1 cellular context compared by ENCODE assay signal in genomic region chr2:25877431-25878360, GRCh38.
TF ChIP-seq lines count a peak whose summit lies in the region.

No MANE protein-coding gene starts in this region.

TF ChIP-seq in HepG2, 621 proteins besides CTCF, POLR2A, EP300 and RAD21 (continued from another document and continues in another):
- TF ChIP-seq PHF5A (CRISPR knock-in tag; IDR thresholded peaks at IDR 0.05; ENCODE audit: low read depth, unreplicated experiment) (no peak), SP5 (CRISPR knock-in tag; IDR thresholded peaks at IDR 0.05; ENCODE audit: borderline replicate concordance, low read depth) (no peak), KDM4B (CRISPR knock-in tag; IDR thresholded peaks at IDR 0.05) (no peak), ZNF770 (CRISPR knock-in tag; IDR thresholded peaks at IDR 0.05) (no peak; the same call in 1 of the 2 replicates), ZNF230 (CRISPR knock-in tag; IDR thresholded peaks at IDR 0.05) (peak; percentile 72; the same call in 1 of the 2 replicates), ZNF557 (CRISPR knock-in tag; IDR thresholded peaks at IDR 0.05) (no peak), ELK4 (CRISPR knock-in tag; IDR thresholded peaks at IDR 0.05; ENCODE audit: borderline replicate concordance) (no peak), NCOR1 (IDR thresholded peaks at IDR 0.05; ENCODE audit: borderline replicate concordance, low read length) (no peak; the same call in 1 of the 2 replicates), ZNF430 (CRISPR knock-in tag; IDR thresholded peaks at IDR 0.05) (peak; percentile 76; the same call in 1 of the 2 replicates), ZNF781 (CRISPR knock-in tag; IDR thresholded peaks at IDR 0.05; ENCODE audit: borderline replicate concordance, not compliant biosample characterization) (peak; percentile 24), PRDM10 (CRISPR knock-in tag; IDR thresholded peaks at IDR 0.05; ENCODE audit: low read depth) (peak; percentile 53; the same call in 1 of the 2 replicates), DZIP1 (CRISPR knock-in tag; IDR thresholded peaks at IDR 0.05) (no peak), ZNF546 (CRISPR knock-in tag; conservative IDR thresholded peaks at IDR 0.05) (no peak), ELF1 (CRISPR knock-in tag; IDR thresholded peaks at IDR 0.05) (peak; percentile 73), FOXA1 (IDR thresholded peaks at IDR 0.05) (no peak; the same call in 1 of the 2 replicates), FOXA1 (CRISPR knock-in tag; IDR thresholded peaks at IDR 0.05) (no peak), ZNF891 (CRISPR knock-in tag; IDR thresholded peaks at IDR 0.05) (peak; percentile 93; the same call in 1 of the 2 replicates), ZNF7 (CRISPR knock-in tag; IDR thresholded peaks at IDR 0.05) (no peak), ZNF768 (CRISPR knock-in tag; IDR thresholded peaks at IDR 0.05) (no peak), MAZ (IDR thresholded peaks at IDR 0.05; ENCODE audit: borderline replicate concordance, low read depth, low read length) (no peak), MAZ (CRISPR knock-in tag; IDR thresholded peaks at IDR 0.05; ENCODE audit: low read depth) (peak; percentile 62; the same call in 1 of the 2 replicates), SRSF4 (IDR thresholded peaks at IDR 0.05; ENCODE audit: low read depth, low read length, poor library complexity, severe bottlenecking) (no peak), NBN (conservative IDR thresholded peaks at IDR 0.05) (no peak), ZNF547 (CRISPR knock-in tag; IDR thresholded peaks at IDR 0.05) (peak; percentile 80), BATF2 (CRISPR knock-in tag; IDR thresholded peaks at IDR 0.05) (no peak), SALL1 (CRISPR knock-in tag; IDR thresholded peaks at IDR 0.05) (peak; percentile 27; the same call in 1 of the 2 replicates), IKZF4 (CRISPR knock-in tag; IDR thresholded peaks at IDR 0.05; ENCODE audit: borderline replicate concordance, low read depth, not compliant biosample characterization) (no peak), HNF1B (CRISPR knock-in tag; IDR thresholded peaks at IDR 0.05) (no peak; the same call in 1 of the 2 replicates), NFKBIZ (CRISPR knock-in tag; IDR thresholded peaks at IDR 0.05) (no peak), ZNF879 (CRISPR knock-in tag; IDR thresholded peaks at IDR 0.05) (0 out of 2 replicates have a peak, but pooled peaks have one; percentile 6), MTA1 (CRISPR knock-in tag; IDR thresholded peaks at IDR 0.05; ENCODE audit: borderline replicate concordance) (no peak), CBX2 (IDR thresholded peaks at IDR 0.05; ENCODE audit: low read depth, low read length) (no peak), CBX2 (CRISPR knock-in tag; IDR thresholded peaks at IDR 0.05; ENCODE audit: low read depth) (no peak), ZNF704 (CRISPR knock-in tag; IDR thresholded peaks at IDR 0.05; ENCODE audit: borderline replicate concordance) (no peak; the same call in 1 of the 2 replicates), NCOA2 (CRISPR knock-in tag; IDR thresholded peaks at IDR 0.05) (0 out of 2 replicates have a peak, but pooled peaks have one; percentile 31), ZNF441 (CRISPR knock-in tag; IDR thresholded peaks at IDR 0.05; ENCODE audit: borderline replicate concordance) (no peak; the same call in 1 of the 2 replicates), EZH2 (conservative IDR thresholded peaks at IDR 0.05; ENCODE audit: low read depth, low read length) (no peak), ZBTB37 (CRISPR knock-in tag; IDR thresholded peaks at IDR 0.05) (0 out of 2 replicates have a peak, but pooled peaks have one; percentile 41)
